4 cellular contexts compared by ENCODE assay signal in genomic region chr16:57712569-57712968, GRCh38. TPM values are rescaled to one million over a fixed set of nuclear protein-coding genes. Genes with fewer than 3 reads are reported as not detected.
"Had no signal": no experiment of that assay in that cellular context is flagged by ENCODE, and none has a peak within 500 bp of the region (broad histone marks: within the 10 kb centered on the region; RNA-seq: fewer than 3 reads in every experiment).

No MANE protein-coding gene starts in this region.

RNA-seq across cellular contexts. Expression of gene DRC7, which starts 18.0 kb away (rescaled TPM):
- total RNA-seq: LHCN-M2, M059J, MCF 10A, NCI-H460 had no signal

RNA-seq across cellular contexts. Expression of gene ADGRG3, which starts 44.5 kb away (rescaled TPM):
- total RNA-seq: LHCN-M2, M059J, MCF 10A had no signal
